Comparison of ENCODE assay signal across 1 cellular context in the genomic region with DNA sequence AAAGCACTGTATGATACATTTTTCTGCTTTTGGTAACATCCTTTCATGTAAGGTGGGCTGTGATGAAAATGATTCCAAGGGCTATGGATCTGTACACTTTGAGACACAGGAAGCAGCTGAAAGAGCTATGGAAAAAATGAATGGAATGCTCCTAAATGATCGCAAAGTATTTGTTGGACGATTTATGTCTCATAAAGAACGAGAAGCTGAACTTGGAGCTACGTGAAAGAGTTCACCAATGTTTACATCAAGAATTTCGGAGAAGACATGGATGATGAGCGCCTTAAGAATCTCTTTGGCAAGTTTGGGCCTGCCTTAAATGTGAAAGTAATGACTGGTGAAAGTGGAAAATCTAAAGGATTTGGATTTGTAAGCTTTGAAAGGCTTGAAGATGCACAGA.
TF ChIP-seq lines count a peak whose summit lies in the region.

No MANE protein-coding gene starts in this region.

TF ChIP-seq in GM23338, 12 proteins besides CTCF, POLR2A, EP300 and RAD21 (continued from another document):
- TF ChIP-seq, protein P1, sequence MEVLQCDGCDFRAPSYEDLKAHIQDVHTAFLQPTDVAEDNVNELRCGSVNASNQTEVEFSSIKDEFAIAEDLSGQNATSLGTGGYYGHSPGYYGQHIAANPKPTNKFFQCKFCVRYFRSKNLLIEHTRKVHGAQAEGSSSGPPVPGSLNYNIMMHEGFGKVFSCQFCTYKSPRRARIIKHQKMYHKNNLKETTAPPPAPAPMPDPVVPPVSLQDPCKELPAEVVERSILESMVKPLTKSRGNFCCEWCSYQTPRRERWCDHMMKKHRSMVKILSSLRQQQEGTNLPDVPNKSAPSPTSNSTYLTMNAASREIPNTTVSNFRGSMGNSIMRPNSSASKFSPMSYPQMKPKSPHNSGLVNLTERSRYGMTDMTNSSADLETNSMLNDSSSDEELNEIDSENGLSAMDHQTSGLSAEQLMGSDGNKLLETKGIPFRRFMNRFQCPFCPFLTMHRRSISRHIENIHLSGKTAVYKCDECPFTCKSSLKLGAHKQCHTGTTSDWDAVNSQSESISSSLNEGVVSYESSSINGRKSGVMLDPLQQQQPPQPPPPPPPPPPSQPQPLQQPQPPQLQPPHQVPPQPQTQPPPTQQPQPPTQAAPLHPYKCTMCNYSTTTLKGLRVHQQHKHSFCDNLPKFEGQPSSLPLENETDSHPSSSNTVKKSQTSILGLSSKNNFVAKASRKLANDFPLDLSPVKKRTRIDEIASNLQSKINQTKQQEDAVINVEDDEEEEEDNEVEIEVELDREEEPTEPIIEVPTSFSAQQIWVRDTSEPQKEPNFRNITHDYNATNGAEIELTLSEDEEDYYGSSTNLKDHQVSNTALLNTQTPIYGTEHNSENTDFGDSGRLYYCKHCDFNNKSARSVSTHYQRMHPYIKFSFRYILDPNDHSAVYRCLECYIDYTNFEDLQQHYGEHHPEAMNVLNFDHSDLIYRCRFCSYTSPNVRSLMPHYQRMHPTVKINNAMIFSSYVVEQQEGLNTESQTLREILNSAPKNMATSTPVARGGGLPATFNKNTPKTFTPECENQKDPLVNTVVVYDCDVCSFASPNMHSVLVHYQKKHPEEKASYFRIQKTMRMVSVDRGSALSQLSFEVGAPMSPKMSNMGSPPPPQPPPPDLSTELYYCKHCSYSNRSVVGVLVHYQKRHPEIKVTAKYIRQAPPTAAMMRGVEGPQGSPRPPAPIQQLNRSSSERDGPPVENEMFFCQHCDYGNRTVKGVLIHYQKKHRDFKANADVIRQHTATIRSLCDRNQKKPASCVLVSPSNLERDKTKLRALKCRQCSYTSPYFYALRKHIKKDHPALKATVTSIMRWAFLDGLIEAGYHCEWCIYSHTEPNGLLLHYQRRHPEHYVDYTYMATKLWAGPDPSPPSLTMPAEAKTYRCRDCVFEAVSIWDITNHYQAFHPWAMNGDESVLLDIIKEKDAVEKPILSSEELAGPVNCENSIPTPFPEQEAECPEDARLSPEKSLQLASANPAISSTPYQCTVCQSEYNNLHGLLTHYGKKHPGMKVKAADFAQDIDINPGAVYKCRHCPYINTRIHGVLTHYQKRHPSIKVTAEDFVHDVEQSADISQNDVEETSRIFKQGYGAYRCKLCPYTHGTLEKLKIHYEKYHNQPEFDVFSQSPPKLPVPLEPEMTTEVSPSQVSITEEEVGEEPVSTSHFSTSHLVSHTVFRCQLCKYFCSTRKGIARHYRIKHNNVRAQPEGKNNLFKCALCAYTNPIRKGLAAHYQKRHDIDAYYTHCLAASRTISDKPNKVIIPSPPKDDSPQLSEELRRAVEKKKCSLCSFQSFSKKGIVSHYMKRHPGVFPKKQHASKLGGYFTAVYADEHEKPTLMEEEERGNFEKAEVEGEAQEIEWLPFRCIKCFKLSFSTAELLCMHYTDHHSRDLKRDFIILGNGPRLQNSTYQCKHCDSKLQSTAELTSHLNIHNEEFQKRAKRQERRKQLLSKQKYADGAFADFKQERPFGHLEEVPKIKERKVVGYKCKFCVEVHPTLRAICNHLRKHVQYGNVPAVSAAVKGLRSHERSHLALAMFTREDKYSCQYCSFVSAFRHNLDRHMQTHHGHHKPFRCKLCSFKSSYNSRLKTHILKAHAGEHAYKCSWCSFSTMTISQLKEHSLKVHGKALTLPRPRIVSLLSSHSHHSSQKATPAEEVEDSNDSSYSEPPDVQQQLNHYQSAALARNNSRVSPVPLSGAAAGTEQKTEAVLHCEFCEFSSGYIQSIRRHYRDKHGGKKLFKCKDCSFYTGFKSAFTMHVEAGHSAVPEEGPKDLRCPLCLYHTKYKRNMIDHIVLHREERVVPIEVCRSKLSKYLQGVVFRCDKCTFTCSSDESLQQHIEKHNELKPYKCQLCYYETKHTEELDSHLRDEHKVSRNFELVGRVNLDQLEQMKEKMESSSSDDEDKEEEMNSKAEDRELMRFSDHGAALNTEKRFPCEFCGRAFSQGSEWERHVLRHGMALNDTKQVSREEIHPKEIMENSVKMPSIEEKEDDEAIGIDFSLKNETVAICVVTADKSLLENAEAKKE (CRISPR knock-in tag; IDR thresholded peaks at IDR 0.05): no peak
- no peak for TF ChIP-seq STAT1 (IDR thresholded peaks at IDR 0.05; ENCODE audit: unreplicated experiment)
- TF ChIP-seq ZNF331 (CRISPR knock-in tag; IDR thresholded peaks at IDR 0.05; ENCODE audit: low read depth): no peak
- TF ChIP-seq JUNB (IDR thresholded peaks at IDR 0.05; ENCODE audit: unreplicated experiment): no peak
- TF ChIP-seq, protein P2, sequence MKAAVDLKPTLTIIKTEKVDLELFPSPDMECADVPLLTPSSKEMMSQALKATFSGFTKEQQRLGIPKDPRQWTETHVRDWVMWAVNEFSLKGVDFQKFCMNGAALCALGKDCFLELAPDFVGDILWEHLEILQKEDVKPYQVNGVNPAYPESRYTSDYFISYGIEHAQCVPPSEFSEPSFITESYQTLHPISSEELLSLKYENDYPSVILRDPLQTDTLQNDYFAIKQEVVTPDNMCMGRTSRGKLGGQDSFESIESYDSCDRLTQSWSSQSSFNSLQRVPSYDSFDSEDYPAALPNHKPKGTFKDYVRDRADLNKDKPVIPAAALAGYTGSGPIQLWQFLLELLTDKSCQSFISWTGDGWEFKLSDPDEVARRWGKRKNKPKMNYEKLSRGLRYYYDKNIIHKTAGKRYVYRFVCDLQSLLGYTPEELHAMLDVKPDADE (IDR thresholded peaks at IDR 0.05): no peak
- TF ChIP-seq ZNF114 (CRISPR knock-in tag; IDR thresholded peaks at IDR 0.05): no peak
- TF ChIP-seq NANOG (IDR thresholded peaks at IDR 0.05; ENCODE audit: borderline replicate concordance): no peak
- TF ChIP-seq CREB1 (CRISPR knock-in tag; IDR thresholded peaks at IDR 0.05; ENCODE audit: low read depth): no peak
- TF ChIP-seq EZH2phosphoT487 (IDR thresholded peaks at IDR 0.05; ENCODE audit: unreplicated experiment): no peak
